Comparison of ENCODE assay signal across 28 cellular contexts in the genomic region with DNA sequence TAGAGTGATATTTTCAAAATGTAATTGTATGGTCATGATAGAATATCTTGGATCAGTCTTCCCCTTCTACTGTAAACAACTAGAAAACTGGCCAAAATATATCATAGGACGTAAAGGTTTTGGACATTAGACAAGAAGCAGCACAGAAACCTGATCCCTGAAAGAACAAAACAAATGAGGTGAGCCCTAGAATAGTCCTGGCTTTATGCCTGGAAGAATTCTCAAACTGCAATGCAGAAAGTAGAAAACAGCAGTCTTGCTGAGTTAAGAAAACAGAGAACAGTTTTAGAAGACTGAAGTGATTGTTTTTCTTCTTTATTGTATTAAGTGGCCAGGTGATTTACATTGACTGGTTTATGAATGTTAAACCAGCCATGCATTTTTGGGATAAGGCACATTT. TPM values are rescaled to one million over a fixed set of nuclear protein-coding genes. Genes with fewer than 3 reads are reported as not detected.
DNase-seq lines count a peak whose midpoint lies in the region; ATAC-seq and TF ChIP-seq lines count a peak whose summit lies in the region.
"Had no signal": no experiment of that assay in that cellular context is flagged by ENCODE, and none has a peak within 500 bp of the region (broad histone marks: within the 10 kb centered on the region; RNA-seq: fewer than 3 reads in every experiment).

No MANE protein-coding gene starts in this region.

- H3K4me1 ChIP-seq in fibroblast of lung (ENCODE audit: control insufficient read depth, extremely low read depth, insufficient read depth, low read length) = no peaks in the 10 kb centered on the region
- H3K4me1 ChIP-seq: adrenal gland, breast epithelium, upper lobe of left lung had no signal

- no peak overlapping the region for H3K27ac ChIP-seq in fibroblast of lung (ENCODE audit: insufficient read depth, low read length)
- H3K27ac ChIP-seq: adrenal gland, breast epithelium, C4-2B, upper lobe of left lung had no signal

- no peak overlapping the region for H3K9ac ChIP-seq in fibroblast of lung (ENCODE audit: insufficient read depth, low read length)

- H3K36me3 ChIP-seq in fibroblast of lung (ENCODE audit: control insufficient read depth, insufficient read depth, low read length) = no peaks in the 10 kb centered on the region
- H3K36me3 ChIP-seq: adrenal gland, breast epithelium, upper lobe of left lung had no signal

- no peaks in the 10 kb centered on the region for H3K79me2 ChIP-seq in fibroblast of lung (ENCODE audit: control insufficient read depth, insufficient read depth, low read length)

- DNase-seq in NCI-H2107 treated with DMSO at 0.1 percent for 48 hours (lab: John Stamatoyannopoulos, UW; ENCODE audit: unreplicated experiment) = peak; percentile 6
- no peak for DNase-seq in NCI-H2107 (lab: John Stamatoyannopoulos, UW)
- peak; percentile 17 for DNase-seq in RPMI8226
- peak; percentile 45 to 78 for DNase-seq in fibroblast of lung (ENCODE audit: low read depth in 2 of 2)
- peak; percentile 4 for DNase-seq in skeletal muscle cell (ENCODE audit: low read depth)
- no peak for DNase-seq in activated CD8-positive, alpha-beta memory T cell treated with anti-CD3 and anti-CD28 coated beads, Interleukin-2, amount 50 U/mL, for 48 hours
- no peak for DNase-seq in SKM-1 treated with dmso at 0.1 percent for 144 hours (lab: John Stamatoyannopoulos, UW; ENCODE audit: unreplicated experiment)
- DNase-seq: 8988T; activated CD4-positive, alpha-beta T cell treated with anti-CD3 and anti-CD28 coated beads, Interleukin-2, amount 50 U/mL, for 4 hours; activated naive CD4-positive, alpha-beta T cell treated with anti-CD3 and anti-CD28 coated beads for 36 hours; adrenal gland; COR-L47; DMS53; HCEC 1CT; immature natural killer cell; left colon; mesenchymal stem cell; NCI-H1105 treated with DMSO at 0.1 percent for 48 hours; NCI-H1930; NCI-H345; NCI-H774; stimulated activated naive CD4-positive, alpha-beta T cell; T-helper 17 cell; upper lobe of left lung had no signal

- H3K4me3 ChIP-seq in fibroblast of lung (replicated peaks in 1 of 4; ENCODE audit: control extremely low read depth in 1 of 4, insufficient read depth in 1 of 4, low read depth in 3 of 4, low read length in 4 of 4) (no peak overlapping the region), skeletal muscle cell (ENCODE audit: low read depth, low read length) (no peak overlapping the region)
- H3K4me3 ChIP-seq: adrenal gland, breast epithelium, smooth muscle cell, upper lobe of left lung had no signal

- no peaks in the 10 kb centered on the region for H4K20me1 ChIP-seq in fibroblast of lung (ENCODE audit: control insufficient read depth, extremely low read depth, insufficient read depth, low read length)

- no peaks in the 10 kb centered on the region for H3K27me3 ChIP-seq in fibroblast of lung (ENCODE audit: control insufficient read depth, insufficient read depth, low read length)
- H3K27me3 ChIP-seq: adrenal gland, breast epithelium, upper lobe of left lung had no signal

- no peaks in the 10 kb centered on the region for H3K9me3 ChIP-seq in fibroblast of lung (ENCODE audit: control insufficient read depth, insufficient read depth, low read depth, low read length)
- H3K9me3 ChIP-seq: adrenal gland, breast epithelium, upper lobe of left lung had no signal

- no peak overlapping the region for H3K4me2 ChIP-seq in fibroblast of lung (ENCODE audit: extremely low read depth, insufficient read depth, low read length)
- H3K4me2 ChIP-seq: smooth muscle cell had no signal

- ATAC-seq in HG02759 (IDR thresholded peaks at IDR 0.05; ENCODE audit: unreplicated experiment) = no peak
- ATAC-seq: left colon, T-helper 17 cell had no signal

- no peak overlapping the region for H2AFZ ChIP-seq in fibroblast of lung (ENCODE audit: low read length)

- TF ChIP-seq CTCF in fibroblast of lung (conservative IDR thresholded peaks at IDR 0.05 in 1 of 2, IDR thresholded peaks at IDR 0.05 in 1 of 2; ENCODE audit: low read depth in 1 of 2, low read length in 2 of 2) = no peak

RNA-seq across cellular contexts. Expression of gene NSUN7, which starts 19.5 kb away (rescaled TPM):
- total RNA-seq in fibroblast of lung = 0.33 and 0.51 TPM in 2 replicates
- not detected in 2 replicates for polyA plus RNA-seq in fibroblast of lung
- polyA plus RNA-seq in fibroblast of lung (2012) = 0.03 TPM in 1 of 2 replicates, not detected in the other
- polyA minus RNA-seq in fibroblast of lung (ENCODE audit: low replicate concordance) = not detected in 2 replicates
- polyA plus RNA-seq: immature natural killer cell had no signal

Comparison
In these comparisons a context has a peak if more than half of its experiments do, and no peak if none do; other contexts are left out.
1. DNase-seq: peak in NCI-H2107 treated with DMSO at 0.1 percent for 48 hours (single experiment), RPMI8226 (single experiment), fibroblast of lung (2 of 2) and skeletal muscle cell (single experiment); none in NCI-H2107 (single experiment), activated CD8-positive, alpha-beta memory T cell treated with anti-CD3 and anti-CD28 coated beads, Interleukin-2, amount 50 U/mL, for 48 hours (single experiment) and SKM-1 treated with dmso at 0.1 percent for 144 hours (single experiment).